1 cellular context compared by ENCODE assay signal in the genomic region with DNA sequence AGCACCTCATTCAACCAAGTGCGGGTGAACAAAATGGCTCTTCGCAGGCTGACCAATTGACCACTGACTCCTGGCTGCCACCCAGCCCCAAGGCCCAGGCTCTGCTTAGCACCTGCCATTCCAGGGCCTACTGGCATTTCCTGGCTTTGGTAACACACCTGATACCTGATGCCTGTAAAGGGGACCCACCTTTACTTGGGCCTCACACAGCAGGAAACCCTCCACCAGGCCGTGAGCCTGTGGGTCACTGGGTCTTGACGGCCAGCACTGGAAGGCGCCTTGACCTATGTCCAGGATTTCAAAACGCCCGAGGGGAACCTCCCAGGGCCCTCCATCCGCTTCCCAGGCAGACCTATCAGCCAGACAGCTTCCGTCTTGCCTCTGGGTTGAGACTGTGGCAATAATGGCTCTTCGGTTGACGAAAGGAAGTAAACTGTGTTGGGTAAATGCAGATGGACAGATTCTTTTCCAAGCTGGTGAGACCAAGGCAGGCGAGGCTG.
TF ChIP-seq lines count a peak whose summit lies in the region.

No MANE protein-coding gene starts in this region.

TF ChIP-seq in K562, 482 proteins besides CTCF, POLR2A, EP300 and RAD21:
- TF ChIP-seq POLR2AphosphoS2 (IDR thresholded peaks at IDR 0.05; ENCODE audit: low read length) (0 out of 2 replicates have a peak, but pooled peaks have one; percentile 22), POLR2B (IDR thresholded peaks at IDR 0.05; ENCODE audit: low read depth, partially characterized antibody) (peak; percentile 9), GATA2 (CRISPR knock-in tag; IDR thresholded peaks at IDR 0.05) (no peak)
